13 cellular contexts compared by ENCODE assay signal in genomic region chr14:61187642-61187905, GRCh38.
"Had no signal": no experiment of that assay in that cellular context is flagged by ENCODE, and none has a peak within 500 bp of the region (broad histone marks: within the 10 kb centered on the region; RNA-seq: fewer than 3 reads in every experiment).

No MANE protein-coding gene starts in this region.

- H3K9me3 ChIP-seq: neutrophil, stomach, testis had no signal

- DNase-seq: activated CD4-positive, CD25-positive, alpha-beta regulatory T cell treated with anti-CD3 and anti-CD28 coated beads, Interleukin-2, amount 50 U/mL, for 72 hours; activated CD8-positive, alpha-beta memory T cell treated with anti-CD3 and anti-CD28 coated beads for 24 hours; activated CD8-positive, alpha-beta memory T cell treated with anti-CD3 and anti-CD28 coated beads, Interleukin-2, amount 50 U/mL, for 48 hours; activated effector memory CD4-positive, alpha-beta T cell treated with Interleukin-2 at 50 U/mL for 16 hours; activated naive CD4-positive, alpha-beta T cell treated with anti-CD3 and anti-CD28 coated beads, Interleukin-2, amount 50 U/mL, for 16 hours; effector CD8-positive, alpha-beta T cell; hippocampal formation; naive thymus-derived CD4-positive, alpha-beta T cell; stomach had no signal

- H3K36me3 ChIP-seq: neutrophil, stomach had no signal

- H3K4me1 ChIP-seq: testis had no signal

- H3K27me3 ChIP-seq: foreskin keratinocyte, testis had no signal

- H3K27ac ChIP-seq: foreskin keratinocyte, neutrophil, testis, VCaP had no signal

- ATAC-seq: naive thymus-derived CD4-positive, alpha-beta T cell had no signal
